ENCODE assay signal across 2 cellular contexts in genomic region chr19:32354345-32354744, GRCh38.
TF ChIP-seq lines count a peak whose summit lies in the region.

No MANE protein-coding gene starts in this region.

TF ChIP-seq in K562, 482 proteins besides CTCF, POLR2A, EP300 and RAD21 (continues in another document):
- TF ChIP-seq ZC3H8 (IDR thresholded peaks at IDR 0.05), result no peak
- no peak for TF ChIP-seq ZFP30 (CRISPR knock-in tag; IDR thresholded peaks at IDR 0.05; ENCODE audit: borderline replicate concordance)
- no peak for TF ChIP-seq NUFIP1 (IDR thresholded peaks at IDR 0.05; ENCODE audit: partially characterized antibody)
- no peak for TF ChIP-seq ETS2 (tag; IDR thresholded peaks at IDR 0.05; ENCODE audit: borderline replicate concordance, poor library complexity, severe bottlenecking)
- no peak for TF ChIP-seq ZNF311 (CRISPR knock-in tag; IDR thresholded peaks at IDR 0.05)
- no peak for TF ChIP-seq DNMT1 (IDR thresholded peaks at IDR 0.05)
- no peak for TF ChIP-seq ZNF384 (IDR thresholded peaks at IDR 0.05; ENCODE audit: low read depth, low read length)
- no peak for TF ChIP-seq FOXP4 (CRISPR knock-in tag; IDR thresholded peaks at IDR 0.05; ENCODE audit: borderline replicate concordance)
- no peak for TF ChIP-seq ZNF407 (IDR thresholded peaks at IDR 0.05; ENCODE audit: low read depth)
- TF ChIP-seq ZNF764 (CRISPR knock-in tag; IDR thresholded peaks at IDR 0.05; ENCODE audit: low read depth), result no peak
- no peak for TF ChIP-seq RNF219 (CRISPR knock-in tag; IDR thresholded peaks at IDR 0.05)

TF ChIP-seq in WTC11, 78 proteins besides CTCF, POLR2A, EP300 and RAD21:
- TF ChIP-seq E2F5 (CRISPR knock-in tag; IDR thresholded peaks at IDR 0.05) (no peak), IRF1 (CRISPR knock-in tag; IDR thresholded peaks at IDR 0.05) (no peak), FOXJ3 (CRISPR knock-in tag; IDR thresholded peaks at IDR 0.05; ENCODE audit: borderline replicate concordance) (no peak), ZNF263 (CRISPR knock-in tag; IDR thresholded peaks at IDR 0.05; ENCODE audit: low read depth) (no peak), CREB1 (CRISPR knock-in tag; IDR thresholded peaks at IDR 0.05) (no peak), PRRX2 (CRISPR knock-in tag; IDR thresholded peaks at IDR 0.05) (no peak), ATF1 (CRISPR knock-in tag; IDR thresholded peaks at IDR 0.05) (no peak), SMAD3 (CRISPR knock-in tag; IDR thresholded peaks at IDR 0.05; ENCODE audit: borderline replicate concordance) (no peak), ZBTB21 (CRISPR knock-in tag; IDR thresholded peaks at IDR 0.05; ENCODE audit: borderline replicate concordance) (no peak), ZNF416 (CRISPR knock-in tag; IDR thresholded peaks at IDR 0.05) (no peak), MAX (CRISPR knock-in tag; IDR thresholded peaks at IDR 0.05) (no peak), USF1 (CRISPR knock-in tag; IDR thresholded peaks at IDR 0.05) (no peak), AFF4 (CRISPR knock-in tag; IDR thresholded peaks at IDR 0.05; ENCODE audit: borderline replicate concordance) (no peak), ZNF396 (CRISPR knock-in tag; IDR thresholded peaks at IDR 0.05; ENCODE audit: borderline replicate concordance) (no peak)
